9 cellular contexts compared by ENCODE assay signal in the genomic region with DNA sequence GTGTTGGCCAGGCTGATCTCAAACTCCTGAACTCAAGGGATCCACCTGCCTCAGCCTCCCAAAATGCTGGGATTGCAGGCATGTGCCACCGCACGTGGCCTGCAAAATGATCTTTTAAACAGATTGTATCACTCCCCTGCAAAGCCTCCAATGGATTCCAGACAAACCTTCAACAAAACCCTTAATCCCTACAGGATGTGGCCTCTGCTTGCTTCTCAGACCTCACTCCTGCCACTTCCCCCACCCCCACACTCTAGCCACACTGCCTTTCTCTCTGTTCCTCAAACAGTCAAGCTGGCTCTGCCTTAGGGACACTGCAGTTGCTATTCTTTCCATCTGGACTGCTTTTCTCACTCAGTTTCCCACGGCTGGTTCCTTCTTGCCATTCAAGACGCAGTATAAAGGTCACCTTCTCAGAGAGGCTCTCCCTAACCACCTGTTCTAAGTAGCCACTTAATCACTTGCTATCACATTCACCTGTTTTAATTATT. TPM values are rescaled to one million over a fixed set of nuclear protein-coding genes. Genes with fewer than 3 reads are reported as not detected.
DNase-seq lines count a peak whose midpoint lies in the region; ATAC-seq and TF ChIP-seq lines count a peak whose summit lies in the region.
"Had no signal": no experiment of that assay in that cellular context is flagged by ENCODE, and none has a peak within 500 bp of the region (broad histone marks: within the 10 kb centered on the region; RNA-seq: fewer than 3 reads in every experiment).

No MANE protein-coding gene starts in this region.

- H3K4me1 Mint-ChIP-seq in CD14-positive monocyte, result peaks cover 46% of the 10 kb centered on the region
- H3K4me1 Mint-ChIP-seq in stimulated activated naive CD8-positive, alpha-beta T cell treated with anti-CD3 and anti-CD28 coated beads, Interleukin-15, Interleukin-2, amounts not matched to agents 100 ng/mL and 50 ng/mL, for 24 hours (ENCODE audit: low read depth), result peaks cover 37% of the 10 kb centered on the region

- no peak overlapping the region for H3K4me3 ChIP-seq in fibroblast of villous mesenchyme (ENCODE audit: low read depth, low read length)

- peaks cover 3 to 4% of the 10 kb centered on the region in 2 donors for H3K36me3 Mint-ChIP-seq in CD14-positive monocyte
- H3K36me3 Mint-ChIP-seq in stimulated activated naive CD8-positive, alpha-beta T cell treated with anti-CD3 and anti-CD28 coated beads, Interleukin-15, Interleukin-2, amounts not matched to agents 100 ng/mL and 50 ng/mL, for 24 hours (ENCODE audit: low read depth), result no peaks in the 10 kb centered on the region
- H3K36me3 Mint-ChIP-seq: naive thymus-derived CD8-positive, alpha-beta T cell had no signal

- peaks cover 0 to 3% (median 0%) of the 10 kb centered on the region in 3 donors for H3K27me3 Mint-ChIP-seq in CD14-positive monocyte (ENCODE audit: low read depth in 3 of 3)
- no peaks in the 10 kb centered on the region for H3K27me3 Mint-ChIP-seq in stimulated activated naive CD8-positive, alpha-beta T cell treated with anti-CD3 and anti-CD28 coated beads, Interleukin-15, Interleukin-2, amounts not matched to agents 100 ng/mL and 50 ng/mL, for 24 hours

- peak overlapping the region; percentile 65 to 84 (median 83) for H3K27ac Mint-ChIP-seq in CD14-positive monocyte
- H3K27ac Mint-ChIP-seq in stimulated activated naive CD8-positive, alpha-beta T cell treated with anti-CD3 and anti-CD28 coated beads, Interleukin-15, Interleukin-2, amounts not matched to agents 100 ng/mL and 50 ng/mL, for 24 hours, result peak overlapping the region; percentile 13

- H3K4me3 Mint-ChIP-seq in CD14-positive monocyte, result peak overlapping the region in 1 of 2 donors; percentile 64
- H3K4me3 Mint-ChIP-seq in stimulated activated naive CD8-positive, alpha-beta T cell treated with anti-CD3 and anti-CD28 coated beads, Interleukin-15, Interleukin-2, amounts not matched to agents 100 ng/mL and 50 ng/mL, for 24 hours, result no peak overlapping the region

- intact Hi-C loops in CD14-positive monocyte (cut with micrococcal nuclease), result loop anchor here (2.0 to 5.0 kb wide), 3 partner anchors 34 to 73 kb away; no protein-coding TSS in a partner anchor

- TF ChIP-seq CTCF in CD14-positive monocyte (IDR thresholded peaks at IDR 0.05) (no peak), fibroblast of villous mesenchyme (IDR thresholded peaks at IDR 0.05; ENCODE audit: insufficient read depth, low read depth, low read length) (no peak)

- peaks cover 0 to 4% (median 0%) of the 10 kb centered on the region in 7 donors for H3K9me3 Mint-ChIP-seq in CD14-positive monocyte
- H3K9me3 Mint-ChIP-seq in stimulated activated naive CD8-positive, alpha-beta T cell treated with anti-CD3 and anti-CD28 coated beads, Interleukin-15, Interleukin-2, amounts not matched to agents 100 ng/mL and 50 ng/mL, for 24 hours, result no peaks in the 10 kb centered on the region
- H3K9me3 Mint-ChIP-seq: naive thymus-derived CD8-positive, alpha-beta T cell had no signal

- DNase-seq in CD14-positive monocyte (ENCODE audit: low spot score) (peak; percentile 65), NCI-H82 treated with DMSO at 0.1 percent for 48 hours (lab: John Stamatoyannopoulos, UW; ENCODE audit: unreplicated experiment) (peak; percentile 85), fibroblast of villous mesenchyme (ENCODE audit: low read depth) (peak; percentile 88), cortex of kidney (lab: John Stamatoyannopoulos, UW) (no peak), DMS79 treated with DMSO at 0.1 percent for 48 hours (lab: John Stamatoyannopoulos, UW) (no peak)
- no peak for DNase-seq in stimulated activated CD4-positive, alpha-beta T cell treated with anti-CD3 and anti-CD28 coated beads, Interleukin-12 subunit alpha, Interleukin-12 subunit beta, amount 100 ng/mL, for 4 hours

- ATAC-seq in GM21576 (IDR thresholded peaks at IDR 0.05; ENCODE audit: unreplicated experiment), result peak; percentile 42
- ATAC-seq: naive thymus-derived CD8-positive, alpha-beta T cell had no signal

RNA-seq across cellular contexts. Expression of a gene that starts 47.3 kb away (rescaled TPM):
- 100 to 1,000 TPM; 233 to 243 TPM for polyA plus RNA-seq in CD14-positive monocyte
- 215 and 279 TPM in 2 replicates for total RNA-seq in fibroblast of villous mesenchyme

RNA-seq across cellular contexts. Expression of a gene that starts 54.9 kb away (rescaled TPM):
- 1,000 to 10,000 TPM; 4,403 to 4,841 TPM for polyA plus RNA-seq in CD14-positive monocyte
- 108 and 122 TPM in 2 replicates for total RNA-seq in fibroblast of villous mesenchyme

Comparison
In these comparisons a context has a peak if more than half of its experiments do, and no peak if none do; other contexts are left out.
1. DNase-seq: peak in CD14-positive monocyte (single experiment), NCI-H82 treated with DMSO at 0.1 percent for 48 hours (single experiment) and fibroblast of villous mesenchyme (single experiment); none in cortex of kidney (single experiment), stimulated activated CD4-positive, alpha-beta T cell treated with anti-CD3 and anti-CD28 coated beads, Interleukin-12 subunit alpha, Interleukin-12 subunit beta, amount 100 ng/mL, for 4 hours (single experiment) and DMS79 treated with DMSO at 0.1 percent for 48 hours (single experiment).